ENCODE assay signal across 10 cellular contexts in genomic region chr7:133770863-133771492, GRCh38.
DNase-seq lines count a peak whose midpoint lies in the region; TF ChIP-seq lines count a peak whose summit lies in the region.
"Had no signal": no experiment of that assay in that cellular context is flagged by ENCODE, and none has a peak within 500 bp of the region (broad histone marks: within the 10 kb centered on the region; RNA-seq: fewer than 3 reads in every experiment).

No MANE protein-coding gene starts in this region.

- TF ChIP-seq EP300 in neural cell (conservative IDR thresholded peaks at IDR 0.05; ENCODE audit: poor library complexity, severe bottlenecking): no peak

- no peak overlapping the region for H2AFZ ChIP-seq in neural cell (ENCODE audit: low read depth, low read length)

- H3K9ac ChIP-seq in neural cell (ENCODE audit: low read length): no peak overlapping the region

- H3K4me1 Mint-ChIP-seq in endothelial cell (ENCODE audit: unreplicated experiment): peaks cover 7% of the 10 kb centered on the region
- H3K4me1 Mint-ChIP-seq: stimulated activated effector memory CD8-positive, alpha-beta T cell treated with anti-CD3 and anti-CD28 coated beads, Interleukin-12 subunit alpha, Interleukin-12 subunit beta, amount 100 ng/mL, for 72 hours had no signal

- H3K9me3 ChIP-seq in neural cell (ENCODE audit: low read length) (no peaks in the 10 kb centered on the region), ascending aorta (no peaks in the 10 kb centered on the region)

- no peaks in the 10 kb centered on the region for H3K79me2 ChIP-seq in neural cell (replicated peaks; ENCODE audit: insufficient read depth, low read length)

- H3K27ac Mint-ChIP-seq in endothelial cell (ENCODE audit: unreplicated experiment): no peak overlapping the region
- H3K27ac Mint-ChIP-seq: stimulated activated effector memory CD8-positive, alpha-beta T cell treated with anti-CD3 and anti-CD28 coated beads, Interleukin-12 subunit alpha, Interleukin-12 subunit beta, amount 100 ng/mL, for 72 hours had no signal

- no peaks in the 10 kb centered on the region for H3K4me1 ChIP-seq in ascending aorta

- no peaks in the 10 kb centered on the region for H3K27me3 Mint-ChIP-seq in endothelial cell (ENCODE audit: unreplicated experiment)

- H3K4me2 ChIP-seq in neural cell (ENCODE audit: low read length): no peak overlapping the region

- TF ChIP-seq RAD21 in neural cell (conservative IDR thresholded peaks at IDR 0.05): no peak

- H3K36me3 ChIP-seq in neural cell (ENCODE audit: insufficient read depth, low read length) (no peaks in the 10 kb centered on the region), ascending aorta (no peaks in the 10 kb centered on the region)

- no peaks in the 10 kb centered on the region for H4K20me1 ChIP-seq in neural cell (ENCODE audit: insufficient read depth)

- H3K9me2 ChIP-seq in neural cell (ENCODE audit: insufficient read depth, low read length): no peaks in the 10 kb centered on the region

- H3K9me3 Mint-ChIP-seq in endothelial cell (ENCODE audit: unreplicated experiment): no peaks in the 10 kb centered on the region
- H3K9me3 Mint-ChIP-seq: stimulated activated effector memory CD8-positive, alpha-beta T cell treated with anti-CD3 and anti-CD28 coated beads, Interleukin-12 subunit alpha, Interleukin-12 subunit beta, amount 100 ng/mL, for 72 hours had no signal

- intact Hi-C loops in ascending aorta (cut with DNase I): no loop called here

- no peaks in the 10 kb centered on the region for H3K36me3 Mint-ChIP-seq in endothelial cell (ENCODE audit: low read depth, unreplicated experiment)
- H3K36me3 Mint-ChIP-seq: stimulated activated effector memory CD8-positive, alpha-beta T cell treated with anti-CD3 and anti-CD28 coated beads, Interleukin-12 subunit alpha, Interleukin-12 subunit beta, amount 100 ng/mL, for 72 hours had no signal

- no peak overlapping the region for H3K4me3 Mint-ChIP-seq in endothelial cell (ENCODE audit: unreplicated experiment)
- H3K4me3 Mint-ChIP-seq: stimulated activated effector memory CD8-positive, alpha-beta T cell treated with anti-CD3 and anti-CD28 coated beads, Interleukin-12 subunit alpha, Interleukin-12 subunit beta, amount 100 ng/mL, for 72 hours had no signal

- H3K27me3 ChIP-seq in neural cell (ENCODE audit: insufficient read depth, low read depth, low read length) (no peaks in the 10 kb centered on the region), ascending aorta (no peaks in the 10 kb centered on the region)

- H3F3A ChIP-seq in neural cell (ENCODE audit: insufficient read depth, low read length, poor library complexity, severe bottlenecking): peaks cover 7% of the 10 kb centered on the region

- DNase-seq in EH (ENCODE audit: low read depth): peak; percentile 62
- DNase-seq in NCI-H1694 treated with DMSO at 0.1 percent for 48 hours (lab: John Stamatoyannopoulos, UW): peak; percentile 11
- DNase-seq in epithelial cell of esophagus (ENCODE audit: low read depth): peak; percentile 74
- no peak for DNase-seq in endothelial cell (ENCODE audit: low spot score)
- no peak for DNase-seq in stimulated activated CD4-positive, alpha-beta T cell treated with anti-CD3 and anti-CD28 coated beads, Interleukin-1b, Interleukin-23, amount 100 ng/mL, for 48 hours
- DNase-seq in activated CD4-positive, alpha-beta T cell treated with anti-CD3 and anti-CD28 coated beads for 48 hours: no peak
- no peak for DNase-seq in ascending aorta (ENCODE audit: low spot score in 2 of 2)
- DNase-seq: caudate nucleus had no signal

- TF ChIP-seq CTCF in epithelial cell of esophagus (IDR thresholded peaks at IDR 0.05; ENCODE audit: insufficient read depth, low read depth, low read length, missing control alignments): no peak
- no peak for TF ChIP-seq CTCF in neural cell (IDR thresholded peaks at IDR 0.05; ENCODE audit: poor library complexity, severe bottlenecking)
- TF ChIP-seq CTCF in endothelial cell (IDR thresholded peaks at IDR 0.05; ENCODE audit: unreplicated experiment): no peak
- no peak for TF ChIP-seq CTCF in ascending aorta (IDR thresholded peaks at IDR 0.05)

- H3K4me3 ChIP-seq in epithelial cell of esophagus (ENCODE audit: low read length) (no peak overlapping the region), neural cell (ENCODE audit: low read length) (peak overlapping the region; percentile 32), ascending aorta (no peak overlapping the region)

- H3K27ac ChIP-seq in neural cell (ENCODE audit: low read length): peak overlapping the region; percentile 18
- H3K27ac ChIP-seq in ascending aorta: no peak overlapping the region

TF ChIP-seq in neural cell, 6 proteins besides CTCF, POLR2A, EP300 and RAD21:
- TF ChIP-seq EZH2 (IDR thresholded peaks at IDR 0.05; ENCODE audit: borderline replicate concordance, insufficient read depth, low read length, poor library complexity, severe bottlenecking) (no peak), POLR2AphosphoS5 (IDR thresholded peaks at IDR 0.05) (peak; percentile 21)
TF ChIP-seq in neural cell: peak in this region for 1.

Comparison
In these comparisons a context has a peak if more than half of its experiments do, and no peak if none do; other contexts are left out.
1. DNase-seq: peak in EH (single experiment), NCI-H1694 treated with DMSO at 0.1 percent for 48 hours (single experiment) and epithelial cell of esophagus (single experiment); none in endothelial cell (single experiment), stimulated activated CD4-positive, alpha-beta T cell treated with anti-CD3 and anti-CD28 coated beads, Interleukin-1b, Interleukin-23, amount 100 ng/mL, for 48 hours (single experiment), activated CD4-positive, alpha-beta T cell treated with anti-CD3 and anti-CD28 coated beads for 48 hours (single experiment) and ascending aorta (0 of 2).